8 cellular contexts compared by ENCODE assay signal in genomic region chr21:34807146-34807880, GRCh38.
DNase-seq lines count a peak whose midpoint lies in the region; ATAC-seq, FAIRE-seq and TF ChIP-seq lines count a peak whose summit lies in the region.

No MANE protein-coding gene starts in this region.

- H3K9me1 ChIP-seq in K562 (ENCODE audit: control insufficient read depth, insufficient read depth, low read length): no peaks in the 10 kb centered on the region

- TF ChIP-seq CTCF in K562 (IDR thresholded peaks at IDR 0.05 in 2 of 3, conservative IDR thresholded peaks at IDR 0.05 in 1 of 3; ENCODE audit: insufficient read depth in 2 of 3, low read depth in 1 of 3, low read length in 3 of 3) (no peak), upper lobe of right lung (IDR thresholded peaks at IDR 0.05) (no peak)

- ATAC-seq in HG02571 (IDR thresholded peaks at IDR 0.05; ENCODE audit: unreplicated experiment) (peak; percentile 56), K562 (peak; percentile 45), upper lobe of right lung (peak; percentile 74), GM19455 (IDR thresholded peaks at IDR 0.05; ENCODE audit: unreplicated experiment) (no peak), HG02938 (IDR thresholded peaks at IDR 0.05; ENCODE audit: unreplicated experiment) (no peak)

- CTCF ChIA-PET in K562 (lab: Yijun Ruan, JAX; ENCODE audit: low intra/inter-chr PET ratio): no interaction called here

- peaks cover 100% of the 10 kb centered on the region for H4K20me1 ChIP-seq in BLaER1
- H4K20me1 ChIP-seq in K562 (replicated peaks; ENCODE audit: control insufficient read depth, insufficient read depth, low read length): no peaks in the 10 kb centered on the region

- TF ChIP-seq POLR2A in K562 (conservative IDR thresholded peaks at IDR 0.05): no peak

- H3K36me3 ChIP-seq in BLaER1: peaks cover 95% of the 10 kb centered on the region
- H3K36me3 ChIP-seq in K562 (ENCODE audit: control insufficient read depth, insufficient read depth, low read length): peaks cover 58% of the 10 kb centered on the region
- H3K36me3 ChIP-seq in upper lobe of right lung: peaks cover 29% of the 10 kb centered on the region

- in situ Hi-C loops in K562 (cut with MboI): no loop called here

- peak overlapping the region; percentile 39 for H3K27ac ChIP-seq in BLaER1
- 0 out of 3 replicates have a peak overlapping the region, but pooled peaks have one; percentile 23 for H3K27ac ChIP-seq in K562 (ENCODE audit: extremely low read depth, low read depth, low read length)
- peak overlapping the region; percentile 42 for H3K27ac ChIP-seq in upper lobe of right lung

- BruUV-seq in K562 (replicated peaks; lab: Mats Ljungman, UMichigan): no TSS peak

- intact Hi-C loops in K562 (cut with micrococcal nuclease): no loop called here
- intact Hi-C loops in upper lobe of right lung (cut with DNase I): no loop called here

- H3K9ac ChIP-seq in BLaER1 (no peak overlapping the region), K562 (ENCODE audit: insufficient read depth in 1 of 2, low read depth in 2 of 2, low read length in 2 of 2) (no peak overlapping the region)

- H3K4me3 ChIP-seq in BLaER1 (no peak overlapping the region), K562 (no peak overlapping the region), upper lobe of right lung (no peak overlapping the region)

- 92% methylated on average over 7 of the region's 7 CpGs for WGBS in K562 (ENCODE audit: insufficient coverage, low coverage, missing lambda C conversion rate)

- DNase-seq in T-helper 9 cell (peak; percentile 45), K562 (ENCODE audit: extremely low read depth in 1 of 4, low spot score in 3 of 4) (no peak), non-pigmented ciliary epithelial cell (ENCODE audit: low read depth) (peak; percentile 96), upper lobe of right lung (no peak)

- no peaks in the 10 kb centered on the region for H3K27me3 ChIP-seq in BLaER1
- H3K27me3 ChIP-seq in K562 (ENCODE audit: control insufficient read depth in 2 of 2, insufficient read depth in 2 of 2, low read length in 2 of 2): no peaks in the 10 kb centered on the region
- H3K27me3 ChIP-seq in upper lobe of right lung: no peaks in the 10 kb centered on the region

- POLR2A ChIA-PET in K562 (lab: Yijun Ruan, JAX): interaction anchor here (0.7 to 2.4 kb wide), 2 partner anchors 10 to 239 kb away, joined by 3 to 7 read pairs; no protein-coding TSS in a partner anchor

- H3K9me3 ChIP-seq in BLaER1 (peaks cover 12% of the 10 kb centered on the region), K562 (replicated peaks; ENCODE audit: control insufficient read depth, insufficient read depth, low read depth, low read length) (no peaks in the 10 kb centered on the region), upper lobe of right lung (no peaks in the 10 kb centered on the region)

- no peak overlapping the region for H2AFZ ChIP-seq in K562 (ENCODE audit: low read depth, low read length)

- H3K4me1 ChIP-seq in BLaER1 (peaks cover 74% of the 10 kb centered on the region), K562 (replicated peaks in 1 of 2; ENCODE audit: control insufficient read depth in 2 of 2, insufficient read depth in 2 of 2, low read length in 2 of 2) (no peaks in the 10 kb centered on the region), upper lobe of right lung (peaks cover 14% of the 10 kb centered on the region)

- no peak for TF ChIP-seq RAD21 in K562 (CRISPR knock-in tag; conservative IDR thresholded peaks at IDR 0.05 in 1 of 2, IDR thresholded peaks at IDR 0.05 in 1 of 2)

- H3K4me2 ChIP-seq in BLaER1 (peak overlapping the region; percentile 68), K562 (ENCODE audit: insufficient read depth, low read length) (no peak overlapping the region)

- TF ChIP-seq EP300 in K562 (IDR thresholded peaks at IDR 0.05; ENCODE audit: low read length): no peak

- FAIRE-seq in K562 (lab: Jason Lieb, UNC): no peak

- no peaks in the 10 kb centered on the region for H3K79me2 ChIP-seq in K562 (ENCODE audit: control insufficient read depth, insufficient read depth, low read length)

TF ChIP-seq in K562, 482 proteins besides CTCF, POLR2A, EP300 and RAD21 (continues in another document):
- TF ChIP-seq, protein P1, sequence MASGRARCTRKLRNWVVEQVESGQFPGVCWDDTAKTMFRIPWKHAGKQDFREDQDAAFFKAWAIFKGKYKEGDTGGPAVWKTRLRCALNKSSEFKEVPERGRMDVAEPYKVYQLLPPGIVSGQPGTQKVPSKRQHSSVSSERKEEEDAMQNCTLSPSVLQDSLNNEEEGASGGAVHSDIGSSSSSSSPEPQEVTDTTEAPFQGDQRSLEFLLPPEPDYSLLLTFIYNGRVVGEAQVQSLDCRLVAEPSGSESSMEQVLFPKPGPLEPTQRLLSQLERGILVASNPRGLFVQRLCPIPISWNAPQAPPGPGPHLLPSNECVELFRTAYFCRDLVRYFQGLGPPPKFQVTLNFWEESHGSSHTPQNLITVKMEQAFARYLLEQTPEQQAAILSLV (tag; IDR thresholded peaks at IDR 0.05): no peak
- TF ChIP-seq SIN3B (IDR thresholded peaks at IDR 0.05; ENCODE audit: low read depth): no peak
- TF ChIP-seq FOSL1 (tag; conservative IDR thresholded peaks at IDR 0.05): peak; percentile 87
- no peak for TF ChIP-seq MCM3 (IDR thresholded peaks at IDR 0.05)
- no peak for TF ChIP-seq ZNF232 (CRISPR knock-in tag; IDR thresholded peaks at IDR 0.05)
- TF ChIP-seq CBFB (CRISPR knock-in tag; IDR thresholded peaks at IDR 0.05): no peak
- no peak for TF ChIP-seq PRDM10 (IDR thresholded peaks at IDR 0.05; ENCODE audit: partially characterized antibody)
- TF ChIP-seq ZBTB9 (CRISPR knock-in tag; IDR thresholded peaks at IDR 0.05): no peak
- TF ChIP-seq TRIM25 (IDR thresholded peaks at IDR 0.05; ENCODE audit: borderline replicate concordance): no peak
- peak; percentile 54; the same call in 1 of the 2 replicates for TF ChIP-seq ATF3 (IDR thresholded peaks at IDR 0.05)
- no peak for TF ChIP-seq ATF3 (CRISPR knock-in tag; conservative IDR thresholded peaks at IDR 0.05)
- no peak for TF ChIP-seq HMG20A (CRISPR knock-in tag; conservative IDR thresholded peaks at IDR 0.05)
- TF ChIP-seq ZBTB7A (IDR thresholded peaks at IDR 0.05; ENCODE audit: borderline replicate concordance, control insufficient read depth, low read depth, low read length): no peak
- TF ChIP-seq ZNF175 (CRISPR knock-in tag; IDR thresholded peaks at IDR 0.05; ENCODE audit: low read depth): no peak
- no peak for TF ChIP-seq CC2D1A (IDR thresholded peaks at IDR 0.05)
- TF ChIP-seq KDM1A (IDR thresholded peaks at IDR 0.05): no peak

Comparison
In these comparisons a context has a peak if more than half of its experiments do, and no peak if none do; other contexts are left out.
1. ATAC-seq: peak in HG02571 (single experiment), K562 (single experiment) and upper lobe of right lung (single experiment); none in GM19455 (single experiment) and HG02938 (single experiment).
2. DNase-seq: peak in T-helper 9 cell (single experiment) and non-pigmented ciliary epithelial cell (single experiment); none in K562 (0 of 4) and upper lobe of right lung (single experiment).
3. Peak in every context shown above with its lines, with median percentiles within 50 percentile points of each other: H3K27ac ChIP-seq.